27 cellular contexts compared by ENCODE assay signal in genomic region chr1:27483659-27484058, GRCh38. TPM values are rescaled to one million over a fixed set of nuclear protein-coding genes. Genes with fewer than 3 reads are reported as not detected.
DNase-seq lines count a peak whose midpoint lies in the region; ATAC-seq, FAIRE-seq and TF ChIP-seq lines count a peak whose summit lies in the region.
"Had no signal": no experiment of that assay in that cellular context is flagged by ENCODE, and none has a peak within 500 bp of the region (broad histone marks: within the 10 kb centered on the region; RNA-seq: fewer than 3 reads in every experiment).

No MANE protein-coding gene starts in this region.

- no peak for TF ChIP-seq EP300 in stomach (IDR thresholded peaks at IDR 0.05)

- TF ChIP-seq CTCF in CD14-positive monocyte (IDR thresholded peaks at IDR 0.05) (no peak), nephron progenitor cell (IDR thresholded peaks at IDR 0.05) (no peak), stomach (IDR thresholded peaks at IDR 0.05) (no peak)

- peak overlapping the region in 1 of 5 donors; percentile 9 for H3K27ac ChIP-seq in stomach
- H3K27ac ChIP-seq: SK-N-MC, thoracic aorta, VCaP had no signal

- no peak for ATAC-seq in activated naive CD8-positive, alpha-beta T cell treated with anti-CD3 and anti-CD28 coated beads, Interleukin-2, amount 50 U/mL, for 24 hours
- ATAC-seq: activated T-helper 17 cell treated with anti-CD3 and anti-CD28 coated beads, Interleukin-2, amount 50 U/mL, for 72 hours had no signal

- intact Hi-C loops in CD14-positive monocyte (cut with micrococcal nuclease), result no loop called here
- intact Hi-C loops in stomach (cut with DNase I; ENCODE audit: low total_unique reads), result no loop called here

- no peaks in the 10 kb centered on the region for H3K9me3 ChIP-seq in stomach
- H3K9me3 ChIP-seq: thoracic aorta had no signal

- H3K36me3 Mint-ChIP-seq in CD14-positive monocyte (peaks cover 6 to 33% of the 10 kb centered on the region in 2 donors), nephron progenitor cell (ENCODE audit: low read depth) (peaks cover 36% of the 10 kb centered on the region)
- peaks cover 8% of the 10 kb centered on the region for H3K36me3 Mint-ChIP-seq in activated naive CD8-positive, alpha-beta T cell treated with anti-CD3 and anti-CD28 coated beads, Interleukin-2, amount 50 U/mL, for 24 hours (ENCODE audit: low read depth)

- H3K27me3 Mint-ChIP-seq in CD14-positive monocyte (ENCODE audit: low read depth in 3 of 3) (no peaks in the 10 kb centered on the region), nephron progenitor cell (ENCODE audit: low read depth, poor library complexity) (no peaks in the 10 kb centered on the region)
- H3K27me3 Mint-ChIP-seq in activated naive CD8-positive, alpha-beta T cell treated with anti-CD3 and anti-CD28 coated beads, Interleukin-2, amount 50 U/mL, for 24 hours, result no peaks in the 10 kb centered on the region
- H3K27me3 Mint-ChIP-seq: activated naive CD8-positive, alpha-beta T cell treated with anti-CD3 and anti-CD28 coated beads, Interleukin-2, amount 10 ng/mL, durations not matched to agents 7 days and 5 days; activated T-helper 17 cell treated with anti-CD3 and anti-CD28 coated beads, Interleukin-2, amount 50 U/mL, for 72 hours; CD8-positive, alpha-beta memory T cell had no signal

- H3K4me1 ChIP-seq in stomach, result peaks cover 35 to 93% (median 69%) of the 10 kb centered on the region in 4 donors

- H3K27ac Mint-ChIP-seq in CD14-positive monocyte (peak overlapping the region in 4 of 7 donors; percentile 28 to 63 (median 47)), nephron progenitor cell (peak overlapping the region; percentile 85)
- peak overlapping the region; percentile 39 for H3K27ac Mint-ChIP-seq in activated naive CD8-positive, alpha-beta T cell treated with anti-CD3 and anti-CD28 coated beads, Interleukin-2, amount 50 U/mL, for 24 hours
- H3K27ac Mint-ChIP-seq: activated naive CD8-positive, alpha-beta T cell treated with anti-CD3 and anti-CD28 coated beads, Interleukin-2, amount 10 ng/mL, durations not matched to agents 7 days and 5 days had no signal

- H3K4me3 Mint-ChIP-seq in CD14-positive monocyte (no peak overlapping the region), nephron progenitor cell (no peak overlapping the region)
- H3K4me3 Mint-ChIP-seq in activated naive CD8-positive, alpha-beta T cell treated with anti-CD3 and anti-CD28 coated beads, Interleukin-2, amount 50 U/mL, for 24 hours, result no peak overlapping the region
- H3K4me3 Mint-ChIP-seq: activated naive CD8-positive, alpha-beta T cell treated with anti-CD3 and anti-CD28 coated beads, Interleukin-2, amount 10 ng/mL, durations not matched to agents 7 days and 5 days had no signal

- no peak overlapping the region for H3K4me3 ChIP-seq in stomach
- H3K4me3 ChIP-seq: SK-N-MC, thoracic aorta had no signal

- peak; percentile 17 for FAIRE-seq in GM12892 (lab: Jason Lieb, UNC)
- FAIRE-seq: endothelial cell of umbilical vein, H1, kidney, small intestine had no signal

- peaks cover 0 to 32% (median 10%) of the 10 kb centered on the region in 4 donors for H3K36me3 ChIP-seq in stomach
- H3K36me3 ChIP-seq: thoracic aorta had no signal

- H3K9me3 Mint-ChIP-seq in CD14-positive monocyte (no peaks in the 10 kb centered on the region), nephron progenitor cell (no peaks in the 10 kb centered on the region)
- no peaks in the 10 kb centered on the region for H3K9me3 Mint-ChIP-seq in activated naive CD8-positive, alpha-beta T cell treated with anti-CD3 and anti-CD28 coated beads, Interleukin-2, amount 50 U/mL, for 24 hours
- H3K9me3 Mint-ChIP-seq: activated naive CD8-positive, alpha-beta T cell treated with anti-CD3 and anti-CD28 coated beads, Interleukin-2, amount 10 ng/mL, durations not matched to agents 7 days and 5 days; activated T-helper 17 cell treated with anti-CD3 and anti-CD28 coated beads, Interleukin-2, amount 50 U/mL, for 72 hours; CD8-positive, alpha-beta memory T cell had no signal

- TF ChIP-seq POLR2A in GM12892 (IDR thresholded peaks at IDR 0.05; ENCODE audit: low read depth, low read length) (no peak), stomach (IDR thresholded peaks at IDR 0.05) (no peak)

- no peak for DNase-seq in CD14-positive monocyte (ENCODE audit: low spot score)
- DNase-seq in GM12892 (ENCODE audit: insufficient read length), result no peak
- no peak for DNase-seq in activated naive CD8-positive, alpha-beta T cell treated with anti-CD3 and anti-CD28 coated beads, Interleukin-2, amount 50 U/mL, for 24 hours
- DNase-seq in nephron progenitor cell, result no peak
- no peak for DNase-seq in NCI-H1930 (lab: John Stamatoyannopoulos, UW)
- no peak for DNase-seq in T-helper 9 cell
- DNase-seq in stomach, result no peak
- DNase-seq: activated CD4-positive, alpha-beta T cell treated with anti-CD3 and anti-CD28 coated beads, Interleukin-2, amount 50 U/mL, for 4 hours; activated naive CD8-positive, alpha-beta T cell treated with anti-CD3 and anti-CD28 coated beads, Interleukin-2, amount 10 ng/mL, durations not matched to agents 7 days and 5 days; CD8-positive, alpha-beta memory T cell; DMS153; GDM1; glutamatergic neuron; Karpas-422; kidney; NCI-H1694 treated with DMSO at 0.1 percent for 48 hours; NCI-H2171 treated with DMSO at 0.1 percent for 48 hours; NCI-H526; occipital lobe; small intestine; stimulated activated CD4-positive, alpha-beta T cell treated with anti-CD3 and anti-CD28 coated beads, Interleukin-2, amount 100 ng/mL, for 24 hours had no signal

- no peaks in the 10 kb centered on the region for H3K27me3 ChIP-seq in stomach

- H3K4me1 Mint-ChIP-seq in CD14-positive monocyte (peaks cover 52% of the 10 kb centered on the region), nephron progenitor cell (peaks cover 28% of the 10 kb centered on the region)
- peaks cover 60% of the 10 kb centered on the region for H3K4me1 Mint-ChIP-seq in activated naive CD8-positive, alpha-beta T cell treated with anti-CD3 and anti-CD28 coated beads, Interleukin-2, amount 50 U/mL, for 24 hours

- WGBS in stomach, 5 donors, result 87 to 100% (median 92%) methylated on average over 2 of the region's 2 CpGs

RNA-seq across cellular contexts. Expression of gene WASF2, which starts 6.3 kb away (rescaled TPM):
- 10 to 100 TPM; 53.5 to 86.4 TPM for polyA plus RNA-seq in CD14-positive monocyte
- 50.0 TPM for polyA plus RNA-seq in GM12892 (2012; ENCODE audit: missing spikeins)
- 10 to 100 TPM; 47.0 to 82.1 (median 65.3) TPM for total RNA-seq in stomach
- polyA plus RNA-seq in stomach, result 10 to 100 TPM; 24.7 to 31.9 (median 25.7) TPM
